In the genomic region with DNA sequence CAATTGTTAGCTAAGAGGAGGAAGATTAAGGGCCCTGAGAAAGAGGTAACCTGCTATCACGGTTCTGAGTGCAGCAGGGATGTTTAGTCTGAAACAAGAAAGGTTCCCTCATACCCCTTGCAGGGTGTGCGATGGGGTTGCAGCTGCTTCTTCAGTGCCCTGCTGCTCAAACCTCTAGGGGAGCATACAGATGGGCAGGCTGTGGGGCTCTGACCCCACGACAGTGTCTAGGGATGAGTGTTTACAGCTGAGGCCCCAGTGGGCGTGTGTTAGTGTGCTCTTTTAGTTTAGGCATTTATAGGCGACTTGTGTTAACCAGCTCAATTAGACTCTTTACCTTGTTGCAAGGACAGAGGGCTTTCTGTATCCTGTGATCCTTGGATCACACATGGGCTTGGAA, we compare ENCODE assay signal across 19 cellular contexts. TPM values are rescaled to one million over a fixed set of nuclear protein-coding genes. Genes with fewer than 3 reads are reported as not detected.
DNase-seq lines count a peak whose midpoint lies in the region; ATAC-seq and TF ChIP-seq lines count a peak whose summit lies in the region.
"Had no signal": no experiment of that assay in that cellular context is flagged by ENCODE, and none has a peak within 500 bp of the region (broad histone marks: within the 10 kb centered on the region; RNA-seq: fewer than 3 reads in every experiment).

No MANE protein-coding gene starts in this region.

- ATAC-seq in Right ventricle myocardium inferior, result peak; percentile 34
- ATAC-seq in heart left ventricle, result peak; percentile 12 to 29 (median 18)
- no peak for ATAC-seq in thoracic aorta (ENCODE audit: insufficient number of reproducible peaks, low FRiP score, low read depth)
- no peak for ATAC-seq in HG03571 (IDR thresholded peaks at IDR 0.05; ENCODE audit: unreplicated experiment)

- H3K4me1 ChIP-seq in heart left ventricle, result peaks cover 0 to 26% (median 0%) of the 10 kb centered on the region in 12 donors
- H3K4me1 ChIP-seq in right atrium auricular region, result peaks cover 0 to 35% of the 10 kb centered on the region in 2 donors
- no peaks in the 10 kb centered on the region for H3K4me1 ChIP-seq in thoracic aorta (ENCODE audit: control insufficient read depth in 1 of 2, low read depth in 2 of 2)
- H3K4me1 ChIP-seq in esophagus squamous epithelium, result no peaks in the 10 kb centered on the region
- H3K4me1 ChIP-seq: Caco-2 had no signal

- intact Hi-C loops in Right ventricle myocardium inferior (cut with DNase I), result loop anchor here (2.0 to 5.0 kb wide), 3 partner anchors 42 to 66 kb away; partner anchors contain the start of genes PLA2G2A and PLA2G5
- intact Hi-C loops in cardiac septum (cut with DNase I), result no loop called here
- intact Hi-C loops in heart left ventricle (cut with DNase I), result loop anchor here in 1 of 10 donors (5.0 kb wide), 1 partner anchor 44 kb away; the partner anchor contains the start of gene PLA2G5
- intact Hi-C loops in esophagus squamous epithelium (cut with DNase I), result no loop called here

- no peak for TF ChIP-seq CTCF in heart left ventricle (IDR thresholded peaks at IDR 0.05)
- TF ChIP-seq CTCF in right atrium auricular region (IDR thresholded peaks at IDR 0.05), result no peak
- no peak for TF ChIP-seq CTCF in thoracic aorta (IDR thresholded peaks at IDR 0.05)
- TF ChIP-seq CTCF in esophagus squamous epithelium (IDR thresholded peaks at IDR 0.05), result no peak

- peaks cover 0 to 7% (median 0%) of the 10 kb centered on the region in 12 donors for H3K9me3 ChIP-seq in heart left ventricle
- H3K9me3 ChIP-seq in right atrium auricular region, result peaks cover 0 to 6% of the 10 kb centered on the region in 2 donors
- peaks cover 3% of the 10 kb centered on the region for H3K9me3 ChIP-seq in thoracic aorta
- peaks cover 0 to 2% (median 2%) of the 10 kb centered on the region in 3 donors for H3K9me3 ChIP-seq in esophagus squamous epithelium
- H3K9me3 ChIP-seq: Caco-2 had no signal

- TF ChIP-seq POLR2A in heart left ventricle (IDR thresholded peaks at IDR 0.05) (no peak), esophagus squamous epithelium (IDR thresholded peaks at IDR 0.05) (no peak)

- H3K4me3 ChIP-seq in heart left ventricle, result peak overlapping the region; percentile 25 to 65 (median 52)
- peak overlapping the region; percentile 55 to 58 for H3K4me3 ChIP-seq in right atrium auricular region
- peak overlapping the region; percentile 5 for H3K4me3 ChIP-seq in thoracic aorta
- no peak overlapping the region for H3K4me3 ChIP-seq in esophagus squamous epithelium

- H3K27me3 ChIP-seq in heart left ventricle (peaks cover 0 to 3% (median 0%) of the 10 kb centered on the region in 9 donors), right atrium auricular region (no peaks in the 10 kb centered on the region), thoracic aorta (replicated peaks; ENCODE audit: insufficient read depth) (no peaks in the 10 kb centered on the region), esophagus squamous epithelium (peaks cover 0 to 37% (median 0%) of the 10 kb centered on the region in 4 donors)

- peak; percentile 61 for DNase-seq in Right ventricle myocardium inferior (ENCODE audit: missing footprints)
- DNase-seq in cardiac septum (ENCODE audit: low spot score), result no peak
- DNase-seq in heart left ventricle, result peak in 2 of 5 donors; percentile 30 to 34
- no peak for DNase-seq in right atrium auricular region (ENCODE audit: low spot score)
- DNase-seq in thoracic aorta (ENCODE audit: low spot score), result no peak
- DNase-seq in NCI-H69 (lab: John Stamatoyannopoulos, UW), result no peak
- DNase-seq in esophagus squamous epithelium (lab: John Stamatoyannopoulos, UW), result no peak
- DNase-seq: Caco-2; CD8-positive, alpha-beta memory T cell; DMS53; GF-D8; HCEC 1CT; HFFc6 had no signal

- H3K36me3 ChIP-seq in heart left ventricle (no peaks in the 10 kb centered on the region), right atrium auricular region (no peaks in the 10 kb centered on the region), thoracic aorta (no peaks in the 10 kb centered on the region), esophagus squamous epithelium (no peaks in the 10 kb centered on the region)

- WGBS in heart left ventricle, 4 donors, result 49 to 58% (median 52%) methylated on average over 5 of the region's 5 CpGs
- 68 to 72% methylated on average over 4 to 5 of the region's 5 CpGs for WGBS in esophagus squamous epithelium, 2 donors

- peak overlapping the region; percentile 55 to 96 (median 86) for H3K27ac ChIP-seq in heart left ventricle
- peak overlapping the region; percentile 86 to 98 for H3K27ac ChIP-seq in right atrium auricular region
- H3K27ac ChIP-seq in thoracic aorta, result no peak overlapping the region
- H3K27ac ChIP-seq in esophagus squamous epithelium, result no peak overlapping the region
- H3K27ac ChIP-seq: 22Rv1, HL-60 had no signal

RNA-seq across cellular contexts. Expression of gene PLA2G5, which starts 41.3 kb away (rescaled TPM):
- total RNA-seq in Right ventricle myocardium inferior, result 65.6 TPM
- total RNA-seq in cardiac septum, result 36.4 TPM
- total RNA-seq in heart left ventricle, result 10 to 100 TPM; 31.9 to 80.3 (median 43.9) TPM
- polyA plus RNA-seq in heart left ventricle, result 100 to 1,000 TPM in 1 of 2 donors, 10 to 100 TPM in 1; 25.6 to 102 TPM
- 100 to 1,000 TPM; 115 to 149 TPM for total RNA-seq in right atrium auricular region
- total RNA-seq in thoracic aorta, result 10 to 100 TPM; 18.7 to 19.2 TPM
- 1 to 10 TPM in 2 of 4 donors, under 1 TPM in 1, not detected in 1; 0.97 to 6.7 (median 2.3) TPM for total RNA-seq in esophagus squamous epithelium
- total RNA-seq: A673; Caco-2; CD8-positive, alpha-beta memory T cell; H4; HFFc6 had no signal
- polyA plus RNA-seq: BJ; CD8-positive, alpha-beta memory T cell had no signal

RNA-seq across cellular contexts. Expression of gene PLA2G2A, which starts 49.3 kb away (rescaled TPM):
- total RNA-seq in Right ventricle myocardium inferior (332 TPM), cardiac septum (59.6 TPM), heart left ventricle (100 to 1,000 TPM in 2 of 9 donors, 10 to 100 TPM in 5, 1 to 10 TPM in 2; 2.8 to 539 (median 26.5) TPM), right atrium auricular region (1,000 to 10,000 TPM in 1 of 2 donors, 100 to 1,000 TPM in 1; 185 to 1,320 TPM), thoracic aorta (100 to 1,000 TPM in 1 of 2 donors, 10 to 100 TPM in 1; 65.1 to 200 TPM), esophagus squamous epithelium (100 to 1,000 TPM in 1 of 4 donors, 10 to 100 TPM in 3; 17.8 to 150 (median 29.7) TPM)
- polyA plus RNA-seq in heart left ventricle, result 100 to 1,000 TPM; 107 to 112 TPM
- total RNA-seq: A673; CD8-positive, alpha-beta memory T cell; H4; HFFc6 had no signal
- polyA plus RNA-seq: BJ; CD8-positive, alpha-beta memory T cell had no signal

Comparison
In these comparisons a context has a peak if more than half of its experiments do, and no peak if none do; other contexts are left out.
1. ATAC-seq: peak in Right ventricle myocardium inferior (single experiment) and heart left ventricle (4 of 4); none in thoracic aorta (single experiment) and HG03571 (single experiment).
2. H3K27ac ChIP-seq: peak in heart left ventricle (12 of 12) and right atrium auricular region (2 of 2); none in thoracic aorta (0 of 2) and esophagus squamous epithelium (0 of 4).
3. H3K4me3 ChIP-seq: peak in heart left ventricle (12 of 12), right atrium auricular region (2 of 2) and thoracic aorta (single experiment); none in esophagus squamous epithelium (0 of 4).